Comparison of ENCODE assay signal across 9 cellular contexts in genomic region chr17:48541036-48541573, GRCh38. TPM values are rescaled to one million over a fixed set of nuclear protein-coding genes. Genes with fewer than 3 reads are reported as not detected.
DNase-seq lines count a peak whose midpoint lies in the region; ATAC-seq and TF ChIP-seq lines count a peak whose summit lies in the region.
"Had no signal": no experiment of that assay in that cellular context is flagged by ENCODE, and none has a peak within 500 bp of the region (broad histone marks: within the 10 kb centered on the region; RNA-seq: fewer than 3 reads in every experiment).

No MANE protein-coding gene starts in this region.

- TF ChIP-seq POLR2A in heart left ventricle (IDR thresholded peaks at IDR 0.05), result no peak

- peaks cover 0 to 31% (median 12%) of the 10 kb centered on the region in 12 donors for H3K4me1 ChIP-seq in heart left ventricle
- peaks cover 4 to 42% (median 31%) of the 10 kb centered on the region in 5 donors for H3K4me1 ChIP-seq in subcutaneous abdominal adipose tissue (ENCODE audit: control insufficient read depth in 5 of 5, insufficient read depth in 5 of 5, low read length in 5 of 5)

- WGBS in heart left ventricle, 4 donors, result 30 to 38% (median 33%) methylated on average over 12 of the region's 12 CpGs

- intact Hi-C loops in heart left ventricle (cut with DNase I), result loop anchor here in 3 of 10 donors (5.0 kb wide), 1 partner anchor 36 kb away; the partner anchor contains the start of gene HOXB4 (in 3 of the 3)

- peak in 1 of 4 donors; percentile 5 for ATAC-seq in heart left ventricle
- ATAC-seq in GM21576 (IDR thresholded peaks at IDR 0.05; ENCODE audit: unreplicated experiment), result no peak
- ATAC-seq: A549 had no signal

- peak overlapping the region; percentile 35 to 95 (median 67) for H3K4me3 ChIP-seq in heart left ventricle
- H3K4me3 ChIP-seq in subcutaneous abdominal adipose tissue (ENCODE audit: low read depth in 1 of 5, low read length in 5 of 5), result peak overlapping the region; percentile 75 to 89 (median 88)
- H3K4me3 ChIP-seq: A549 had no signal

- DNase-seq in NCI-H345 (lab: John Stamatoyannopoulos, UW), result peak; percentile 31
- no peak for DNase-seq in NCI-H345 treated with DMSO at 0.1 percent for 48 hours (lab: John Stamatoyannopoulos, UW; ENCODE audit: unreplicated experiment)
- no peak for DNase-seq in heart left ventricle
- DNase-seq in activated effector memory CD4-positive, alpha-beta T cell treated with anti-CD3 and anti-CD28 coated beads, Interleukin-2, amount 50 U/mL, for 16 hours, result no peak

- H3K27me3 ChIP-seq in heart left ventricle (peaks cover 0 to 95% (median 39%) of the 10 kb centered on the region in 9 donors), subcutaneous abdominal adipose tissue (ENCODE audit: control insufficient read depth in 5 of 5, insufficient read depth in 4 of 5, low read length in 5 of 5) (no peaks in the 10 kb centered on the region)

- H3K9ac ChIP-seq in subcutaneous abdominal adipose tissue (ENCODE audit: low read length in 5 of 5), result peak overlapping the region; percentile 38 to 84 (median 80)
- H3K9ac ChIP-seq: KMS-11 had no signal

- H3K36me3 ChIP-seq in heart left ventricle, result no peaks in the 10 kb centered on the region
- no peaks in the 10 kb centered on the region for H3K36me3 ChIP-seq in subcutaneous abdominal adipose tissue (ENCODE audit: control insufficient read depth in 5 of 5, insufficient read depth in 5 of 5, low read length in 5 of 5)

- TF ChIP-seq CTCF in heart left ventricle (IDR thresholded peaks at IDR 0.05), result no peak

- no peaks in the 10 kb centered on the region for H3K9me3 ChIP-seq in heart left ventricle
- H3K9me3 ChIP-seq in subcutaneous abdominal adipose tissue (ENCODE audit: control insufficient read depth in 5 of 5, low read length in 5 of 5), result no peaks in the 10 kb centered on the region
- H3K9me3 ChIP-seq: A549 had no signal

- H3K27ac ChIP-seq in heart left ventricle (peak overlapping the region; percentile 43 to 94 (median 88)), subcutaneous abdominal adipose tissue (ENCODE audit: low read depth, low read length) (peak overlapping the region; percentile 95)
- H3K27ac ChIP-seq: A549, KMS-11 had no signal

RNA-seq across cellular contexts. Expression of gene HOXB2, which starts 3.8 kb away (rescaled TPM):
- 1 to 10 TPM in 8 of 9 donors, under 1 TPM in 1; 0.81 to 6.9 (median 3.2) TPM for total RNA-seq in heart left ventricle
- polyA plus RNA-seq in heart left ventricle, result 1 to 10 TPM; 2.0 to 3.0 TPM

RNA-seq across cellular contexts. Expression of gene HOXB1, which starts 10.3 kb away (rescaled TPM):
- not detected for total RNA-seq in heart left ventricle
- polyA plus RNA-seq in heart left ventricle, result not detected
- total RNA-seq: dermis microvascular lymphatic vessel endothelial cell had no signal
- polyA plus RNA-seq: A549 had no signal

RNA-seq across cellular contexts. Expression of gene HOXB4, which starts 37.0 kb away (rescaled TPM):
- total RNA-seq in heart left ventricle, result 1 to 10 TPM in 2 of 9 donors, under 1 TPM in 6, not detected in 1; 0.27 to 2.8 (median 0.66) TPM
- under 1 TPM; 0.29 to 0.30 TPM for polyA plus RNA-seq in heart left ventricle

RNA-seq across cellular contexts. Expression of gene HOXB3, which starts 48.9 kb away (rescaled TPM):
- 1 to 10 TPM in 7 of 9 donors, under 1 TPM in 2; 0.11 to 5.5 (median 2.0) TPM for total RNA-seq in heart left ventricle
- 1 to 10 TPM in 1 of 2 donors, under 1 TPM in 1; 0.61 to 2.0 TPM for polyA plus RNA-seq in heart left ventricle

RNA-seq across cellular contexts. Expression of gene HOXB5, which starts 52.5 kb away (rescaled TPM):
- total RNA-seq in heart left ventricle, result 1 to 10 TPM in 1 of 9 donors, under 1 TPM in 2, not detected in 6; 0.17 to 1.0 (median 0.35) TPM
- under 1 TPM; 0.04 to 0.08 TPM for polyA plus RNA-seq in heart left ventricle
